In genomic region chr5:177891547-177892356, GRCh38 we compare ENCODE assay signal across 8 cellular contexts.
DNase-seq lines count a peak whose midpoint lies in the region; ATAC-seq, FAIRE-seq and TF ChIP-seq lines count a peak whose summit lies in the region.
"Not testable (repeated sequence)": the region's sequence is repeated elsewhere in the genome, so short reads cannot be mapped to it uniquely, and the experiment has no call there.

No MANE protein-coding gene starts in this region.

- peak; percentile 92 for FAIRE-seq in HTR-8/SVneo (lab: Jason Lieb, UNC)
- FAIRE-seq in kidney (lab: Jason Lieb, UNC) = not testable (repeated sequence)

- ATAC-seq in GM19372 (IDR thresholded peaks at IDR 0.05; ENCODE audit: low read depth, unreplicated experiment) = peak; percentile 92
- peak; percentile 71 for ATAC-seq in HG02763 (IDR thresholded peaks at IDR 0.05; ENCODE audit: unreplicated experiment)

- intact Hi-C loops in CD4-positive, alpha-beta memory T cell (cut with micrococcal nuclease); kidney (cut with DNase I); spleen (cut with DNase I; ENCODE audit: low total_unique reads): not testable (repeated sequence)

- H3K4me3 Mint-ChIP-seq in CD4-positive, alpha-beta memory T cell; chondrocyte (ENCODE audit: unreplicated experiment): not testable (repeated sequence)

- not testable (repeated sequence) for H3K36me3 ChIP-seq in CD4-positive, alpha-beta memory T cell (ENCODE audit: insufficient read depth, low read length); kidney (ENCODE audit: control insufficient read depth in 1 of 2, insufficient read depth in 2 of 2, low read length in 2 of 2); spleen

- H3K9me3 ChIP-seq in CD4-positive, alpha-beta memory T cell (ENCODE audit: control insufficient read depth in 1 of 2, low read length in 2 of 2); kidney (ENCODE audit: control insufficient read depth in 1 of 2, low read length in 2 of 2); spleen: not testable (repeated sequence)

- H3K27me3 ChIP-seq in CD4-positive, alpha-beta memory T cell (ENCODE audit: insufficient read depth, low read length); spleen (replicated peaks in 1 of 7): not testable (repeated sequence)

- H3K27ac Mint-ChIP-seq in CD4-positive, alpha-beta memory T cell; chondrocyte (ENCODE audit: unreplicated experiment): not testable (repeated sequence)

- POLR2A ChIA-PET in CD4-positive, alpha-beta memory T cell (lab: Charles Lee; ENCODE audit: partially characterized antibody) = not testable (repeated sequence)

- not testable (repeated sequence) for H3K27ac ChIP-seq in CD4-positive, alpha-beta memory T cell (ENCODE audit: low read depth, low read length); kidney (ENCODE audit: low read depth in 2 of 2, low read length in 2 of 2); spleen

- H3K4me1 ChIP-seq in CD4-positive, alpha-beta memory T cell (ENCODE audit: insufficient read depth, low read length); kidney (ENCODE audit: control insufficient read depth in 1 of 2, insufficient read depth in 1 of 2, low read depth in 1 of 2, low read length in 2 of 2); spleen: not testable (repeated sequence)

- TF ChIP-seq POLR2A in spleen (IDR thresholded peaks at IDR 0.05) = not testable (repeated sequence)

- not testable (repeated sequence) for H3K4me3 ChIP-seq in CD4-positive, alpha-beta memory T cell (ENCODE audit: low read length in 2 of 2); kidney (ENCODE audit: low read length in 2 of 2); spleen

- CTCF ChIA-PET in CD4-positive, alpha-beta memory T cell (lab: Charles Lee; ENCODE audit: partially characterized antibody) = not testable (repeated sequence)

- not testable (repeated sequence) for H3K9ac ChIP-seq in kidney (ENCODE audit: low read length in 2 of 2)

- H3K4me1 Mint-ChIP-seq in CD4-positive, alpha-beta memory T cell; chondrocyte (ENCODE audit: low read depth): not testable (repeated sequence)

- not testable (repeated sequence) for H3K9me3 Mint-ChIP-seq in CD4-positive, alpha-beta memory T cell; chondrocyte (ENCODE audit: low read depth)

- H3K36me3 Mint-ChIP-seq in CD4-positive, alpha-beta memory T cell; chondrocyte (ENCODE audit: low read depth): not testable (repeated sequence)

- H3K27me3 Mint-ChIP-seq in CD4-positive, alpha-beta memory T cell; chondrocyte (ENCODE audit: low read depth): not testable (repeated sequence)

- peak; percentile 25 to 53 (median 38) for DNase-seq in CD4-positive, alpha-beta memory T cell
- not testable (repeated sequence) for DNase-seq in HTR-8/SVneo (ENCODE audit: insufficient read length, low spot score); chondrocyte (ENCODE audit: low spot score); kidney; spleen
- DNase-seq in activated CD8-positive, alpha-beta memory T cell treated with anti-CD3 and anti-CD28 coated beads, Interleukin-2, amount 50 U/mL, for 1 hour (ENCODE audit: extremely low read depth) = peak; percentile 4

- 19 to 100% (median 27%) methylated on average over 1 to 5 of the region's 11 CpGs for WGBS in spleen, 5 donors

- TF ChIP-seq CTCF in chondrocyte (IDR thresholded peaks at IDR 0.05) = peak; percentile 66
- TF ChIP-seq CTCF in kidney (IDR thresholded peaks at IDR 0.05; ENCODE audit: borderline replicate concordance, extremely low read depth, insufficient read depth) = peak; percentile 32
- TF ChIP-seq CTCF in spleen (IDR thresholded peaks at IDR 0.05 in 8 of 11, conservative IDR thresholded peaks at IDR 0.05 in 3 of 11) = peak in 6 of 11 experiments; percentile 39 to 69 (median 45)
